In the genomic region with DNA sequence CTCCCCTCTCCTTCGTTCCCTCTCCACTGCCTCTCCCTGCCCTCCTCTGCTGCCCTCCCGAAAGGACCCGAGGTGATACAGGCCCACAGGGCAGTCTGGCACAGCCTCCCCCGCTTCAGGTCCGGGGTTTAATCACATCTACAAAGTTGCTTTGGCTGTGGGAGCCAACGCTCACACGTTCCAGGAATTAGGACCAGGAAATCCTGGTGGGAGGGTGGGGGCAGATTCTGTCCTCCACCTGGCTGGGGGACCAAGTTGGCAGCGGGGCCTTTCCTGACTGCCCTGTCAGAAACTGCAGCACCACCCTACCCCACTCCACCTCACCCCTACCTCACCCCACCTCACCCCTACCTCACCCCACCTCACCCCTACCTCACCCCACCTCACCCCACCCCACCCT, we compare ENCODE assay signal across 10 cellular contexts.
DNase-seq lines count a peak whose midpoint lies in the region; ATAC-seq and TF ChIP-seq lines count a peak whose summit lies in the region.
"Had no signal": no experiment of that assay in that cellular context is flagged by ENCODE, and none has a peak within 500 bp of the region (broad histone marks: within the 10 kb centered on the region; RNA-seq: fewer than 3 reads in every experiment).

No MANE protein-coding gene starts in this region.

- no peaks in the 10 kb centered on the region for H3K36me3 ChIP-seq in CD4-positive, CD25-positive, alpha-beta regulatory T cell (ENCODE audit: control insufficient read depth, insufficient read depth, low read length)
- H3K36me3 ChIP-seq in Peyer's patch: no peaks in the 10 kb centered on the region
- no peaks in the 10 kb centered on the region for H3K36me3 ChIP-seq in neuronal stem cell (replicated peaks in 1 of 2; ENCODE audit: control insufficient read depth in 2 of 2, insufficient read depth in 2 of 2, low read length in 2 of 2)
- H3K36me3 ChIP-seq: ascending aorta had no signal

- H3K27ac Mint-ChIP-seq in CD4-positive, CD25-positive, alpha-beta regulatory T cell: peak overlapping the region; percentile 99 to 100 (median 99)

- H3K4me1 ChIP-seq in CD4-positive, CD25-positive, alpha-beta regulatory T cell (ENCODE audit: control insufficient read depth, insufficient read depth, low read length, poor library complexity, severe bottlenecking): peaks cover 40% of the 10 kb centered on the region
- H3K4me1 ChIP-seq in Peyer's patch (peaks cover 0 to 41% (median 5%) of the 10 kb centered on the region in 4 donors), neuronal stem cell (ENCODE audit: control insufficient read depth in 2 of 2, insufficient read depth in 1 of 2, low read depth in 1 of 2, low read length in 2 of 2) (peaks cover 17 to 23% of the 10 kb centered on the region in 2 donors)
- H3K4me1 ChIP-seq: ascending aorta had no signal

- peaks cover 4% of the 10 kb centered on the region for H3K36me3 Mint-ChIP-seq in CD4-positive, CD25-positive, alpha-beta regulatory T cell

- H3K27ac ChIP-seq in CD4-positive, CD25-positive, alpha-beta regulatory T cell (ENCODE audit: insufficient read depth, low read length, poor library complexity, severe bottlenecking): peak overlapping the region; percentile 88
- H3K27ac ChIP-seq in Peyer's patch: peak overlapping the region; percentile 59 to 82 (median 76)
- H3K27ac ChIP-seq in neuronal stem cell (replicated peaks; ENCODE audit: low read length): no peak overlapping the region

- no peak overlapping the region for H3K23ac ChIP-seq in neuronal stem cell (ENCODE audit: low read depth, low read length, poor library complexity)

- H3K18ac ChIP-seq in neuronal stem cell (ENCODE audit: low read length): peak overlapping the region; percentile 81

- H3K4me3 ChIP-seq in CD4-positive, CD25-positive, alpha-beta regulatory T cell (ENCODE audit: low read depth, low read length): peak overlapping the region; percentile 70
- peak overlapping the region in 3 of 4 donors; percentile 2 to 26 (median 4) for H3K4me3 ChIP-seq in Peyer's patch
- H3K4me3 ChIP-seq in neuronal stem cell (ENCODE audit: low read length in 2 of 2): no peak overlapping the region
- H3K4me3 ChIP-seq: ascending aorta had no signal

- TF ChIP-seq POLR2A in Peyer's patch (IDR thresholded peaks at IDR 0.05): no peak

- no peak overlapping the region for H4K8ac ChIP-seq in neuronal stem cell (ENCODE audit: low read depth, low read length)

- H2BK12ac ChIP-seq in neuronal stem cell (ENCODE audit: low read length): no peak overlapping the region

- peak overlapping the region; percentile 90 for H2AFZ ChIP-seq in neuronal stem cell (ENCODE audit: low read length)

- H3K4me1 Mint-ChIP-seq in CD4-positive, CD25-positive, alpha-beta regulatory T cell: peaks cover 5 to 68% (median 22%) of the 10 kb centered on the region in 4 donors

- WGBS in neuronal stem cell (ENCODE audit: extremely low coverage in 2 of 2, insufficient read length in 2 of 2, insufficient replicate concordance in 1 of 2), 2 donors: no CpG with 5 or more reads among the region's 8 CpGs

- no peak for TF ChIP-seq CTCF in Peyer's patch (IDR thresholded peaks at IDR 0.05)

- H3K4me3 Mint-ChIP-seq in CD4-positive, CD25-positive, alpha-beta regulatory T cell: peak overlapping the region; percentile 79 to 91 (median 88)

- no peak overlapping the region for H3K4ac ChIP-seq in neuronal stem cell (ENCODE audit: low read length)

- H2BK120ac ChIP-seq in neuronal stem cell (ENCODE audit: low read depth, low read length): peak overlapping the region; percentile 38

- peaks cover 0 to 4% (median 0%) of the 10 kb centered on the region in 7 donors for H3K9me3 Mint-ChIP-seq in CD4-positive, CD25-positive, alpha-beta regulatory T cell

- no peak overlapping the region for H3K9ac ChIP-seq in neuronal stem cell (ENCODE audit: low read depth, low read length, poor library complexity)

- H3K27me3 ChIP-seq in CD4-positive, CD25-positive, alpha-beta regulatory T cell (ENCODE audit: control insufficient read depth, insufficient read depth, low read length): no peaks in the 10 kb centered on the region
- no peaks in the 10 kb centered on the region for H3K27me3 ChIP-seq in Peyer's patch
- H3K27me3 ChIP-seq in neuronal stem cell (ENCODE audit: control insufficient read depth in 3 of 3, insufficient read depth in 3 of 3, low read depth in 1 of 3, low read length in 3 of 3): peaks cover 0 to 19% (median 0%) of the 10 kb centered on the region in 3 experiments
- H3K27me3 ChIP-seq: ascending aorta had no signal

- H2BK5ac ChIP-seq in neuronal stem cell (ENCODE audit: low read length): no peak overlapping the region

- H3K4me2 ChIP-seq in neuronal stem cell (ENCODE audit: insufficient read depth, low read length, poor library complexity, severe bottlenecking): no peak overlapping the region

- H4K91ac ChIP-seq in neuronal stem cell (ENCODE audit: low read depth, low read length, poor library complexity): no peak overlapping the region

- H2BK15ac ChIP-seq in neuronal stem cell (ENCODE audit: low read length): no peak overlapping the region

- peaks cover 11% of the 10 kb centered on the region for H3K27me3 Mint-ChIP-seq in CD4-positive, CD25-positive, alpha-beta regulatory T cell

- DNase-seq in CD4-positive, CD25-positive, alpha-beta regulatory T cell: no peak
- DNase-seq in Peyer's patch (no peak), neuronal stem cell (ENCODE audit: low spot score) (no peak), NCI-H2107 (lab: John Stamatoyannopoulos, UW) (no peak), kidney tubule cell (ENCODE audit: low spot score) (no peak), CD1c-positive myeloid dendritic cell (ENCODE audit: extremely low spot score) (no peak)
- DNase-seq: NCI-H1436 treated with DMSO at 0.1 percent for 48 hours had no signal

- H2AK5ac ChIP-seq in neuronal stem cell (ENCODE audit: low read depth, low read length): peak overlapping the region; percentile 64

- ATAC-seq in CD4-positive, CD25-positive, alpha-beta regulatory T cell (ENCODE audit: low read depth in 2 of 2): no peak
- ATAC-seq in esophagus mucosa (peak; percentile 8), HG02588 (IDR thresholded peaks at IDR 0.05; ENCODE audit: unreplicated experiment) (no peak)

- H3K14ac ChIP-seq in neuronal stem cell (ENCODE audit: low read length): no peak overlapping the region

- H3K9me3 ChIP-seq in CD4-positive, CD25-positive, alpha-beta regulatory T cell (ENCODE audit: control insufficient read depth in 2 of 2, low read length in 2 of 2): no peaks in the 10 kb centered on the region
- no peaks in the 10 kb centered on the region for H3K9me3 ChIP-seq in Peyer's patch
- H3K9me3 ChIP-seq in neuronal stem cell (replicated peaks in 1 of 2; ENCODE audit: control insufficient read depth in 2 of 2, insufficient read depth in 1 of 2, low read depth in 1 of 2, low read length in 2 of 2): peaks cover 2 to 6% of the 10 kb centered on the region in 2 donors
- H3K9me3 ChIP-seq: ascending aorta had no signal

- H3K79me1 ChIP-seq in neuronal stem cell (ENCODE audit: low read depth, low read length): no peaks in the 10 kb centered on the region

Comparison
In these comparisons a context has a peak if more than half of its experiments do, and no peak if none do; other contexts are left out.
1. H3K4me3 ChIP-seq: peak in CD4-positive, CD25-positive, alpha-beta regulatory T cell (single experiment) and Peyer's patch (3 of 4); none in neuronal stem cell (0 of 2).